8 cellular contexts compared by ENCODE assay signal in genomic region chr18:48832961-48833700, GRCh38.
A peak's percentile ranks its signal among the peaks of the same experiment; 100 is the strongest.
DNase-seq lines count a peak whose midpoint lies in the region; ATAC-seq, FAIRE-seq and TF ChIP-seq lines count a peak whose summit lies in the region.

No MANE protein-coding gene starts in this region.

- peaks cover 7% of the 10 kb centered on the region for H3K36me3 Mint-ChIP-seq in astrocyte (ENCODE audit: low read depth, unreplicated experiment)

- no peak for TF ChIP-seq POLR2A in prostate gland (IDR thresholded peaks at IDR 0.05)

- 66% methylated on average over 15 of the region's 15 CpGs for WGBS in prostate gland

- H3K9me3 ChIP-seq in OCI-LY1 (ENCODE audit: low read length): no peaks in the 10 kb centered on the region
- H3K9me3 ChIP-seq in astrocyte (ENCODE audit: insufficient read depth, low read depth, low read length): no peaks in the 10 kb centered on the region
- H3K9me3 ChIP-seq in prostate gland: no peaks in the 10 kb centered on the region

- peak overlapping the region; percentile 29; the same call in 1 of the 2 replicates for H3K9ac ChIP-seq in OCI-LY1 (ENCODE audit: low read length)
- peak overlapping the region; percentile 63 for H3K9ac ChIP-seq in astrocyte (ENCODE audit: low read length)

- H3K4me1 ChIP-seq in OCI-LY1 (ENCODE audit: insufficient read depth, low read length, severe bottlenecking): peaks cover 27% of the 10 kb centered on the region
- peaks cover 57% of the 10 kb centered on the region for H3K4me1 ChIP-seq in astrocyte (ENCODE audit: insufficient read depth, low read length)
- H3K4me1 ChIP-seq in prostate gland (replicated peaks): peaks cover 8% of the 10 kb centered on the region

- peaks cover 77% of the 10 kb centered on the region for H3K4me1 Mint-ChIP-seq in astrocyte (ENCODE audit: low read depth, unreplicated experiment)

- ATAC-seq in GM19351 (IDR thresholded peaks at IDR 0.05; ENCODE audit: unreplicated experiment): no peak

- H3K9me2 ChIP-seq in OCI-LY1 (ENCODE audit: low read depth, low read length): no peaks in the 10 kb centered on the region

- H3K27me3 ChIP-seq in OCI-LY1 (ENCODE audit: insufficient read depth, low read length) (no peaks in the 10 kb centered on the region), astrocyte (ENCODE audit: insufficient read depth, low read length) (no peaks in the 10 kb centered on the region), prostate gland (replicated peaks; ENCODE audit: insufficient read depth) (no peaks in the 10 kb centered on the region)

- no peaks in the 10 kb centered on the region for H3K9me3 Mint-ChIP-seq in astrocyte (ENCODE audit: unreplicated experiment)

- intact Hi-C loops in prostate gland (cut with DNase I): loop anchor here (5.0 kb wide), 1 partner anchor 51 kb away; no protein-coding TSS in a partner anchor

- no peak overlapping the region for H2AFZ ChIP-seq in OCI-LY1 (ENCODE audit: low read length)
- no peak overlapping the region for H2AFZ ChIP-seq in astrocyte (ENCODE audit: low read depth, low read length)

- H3K4me3 Mint-ChIP-seq in astrocyte (ENCODE audit: unreplicated experiment): peak overlapping the region; percentile 28

- no peak for TF ChIP-seq CTCF in OCI-LY1 (IDR thresholded peaks at IDR 0.05; ENCODE audit: low read length)
- no peak for TF ChIP-seq CTCF in astrocyte (IDR thresholded peaks at IDR 0.05; ENCODE audit: insufficient read depth, low read depth, low read length)
- no peak for TF ChIP-seq CTCF in prostate gland (IDR thresholded peaks at IDR 0.05)

- H4K20me1 ChIP-seq in OCI-LY1 (ENCODE audit: insufficient read depth, low read length) (no peaks in the 10 kb centered on the region), astrocyte (ENCODE audit: insufficient read depth, low read length) (no peaks in the 10 kb centered on the region)

- H3K27ac Mint-ChIP-seq in astrocyte (ENCODE audit: unreplicated experiment): peak overlapping the region; percentile 92

- H3K79me2 ChIP-seq in OCI-LY1 (ENCODE audit: insufficient read depth, low read length) (no peaks in the 10 kb centered on the region), astrocyte (ENCODE audit: insufficient read depth, low read length) (peaks cover 9% of the 10 kb centered on the region)

- no peaks in the 10 kb centered on the region for H3F3A ChIP-seq in OCI-LY1 (ENCODE audit: insufficient read depth, low read length)

- H3K4me3 ChIP-seq in OCI-LY1 (ENCODE audit: low read depth, low read length, poor library complexity, severe bottlenecking) (peak overlapping the region; percentile 8), astrocyte (ENCODE audit: insufficient read depth, low read depth, low read length) (peak overlapping the region; percentile 44), prostate gland (no peak overlapping the region)

- peak; percentile 7 for DNase-seq in activated CD4-positive, alpha-beta T cell treated with anti-CD3 and anti-CD28 coated beads for 1 hour
- DNase-seq in activated CD4-positive, alpha-beta T cell treated with anti-CD3 and anti-CD28 coated beads, Interleukin-2, amount 50 U/mL, for 1 hour: no peak
- DNase-seq in astrocyte (ENCODE audit: low read depth): peak; percentile 94
- peak; percentile 67 for DNase-seq in left kidney (ENCODE audit: low read depth, low spot score)
- DNase-seq in urothelium cell line (ENCODE audit: low spot score): peak; percentile 87
- no peak for DNase-seq in prostate gland (ENCODE audit: low spot score)

- H3K36me3 ChIP-seq in OCI-LY1 (ENCODE audit: insufficient read depth, low read length): no peaks in the 10 kb centered on the region
- H3K36me3 ChIP-seq in astrocyte (ENCODE audit: insufficient read depth, low read length): no peaks in the 10 kb centered on the region
- no peaks in the 10 kb centered on the region for H3K36me3 ChIP-seq in prostate gland

- H3K27me3 Mint-ChIP-seq in astrocyte (ENCODE audit: low read depth, unreplicated experiment): no peaks in the 10 kb centered on the region

- FAIRE-seq in astrocyte (lab: Jason Lieb, UNC) (peak; percentile 72), urothelium cell line (lab: Jason Lieb, UNC) (no peak)

- H3K27ac ChIP-seq in OCI-LY1 (ENCODE audit: low read depth, low read length, poor library complexity, severe bottlenecking): no peak overlapping the region
- peak overlapping the region; percentile 56 for H3K27ac ChIP-seq in astrocyte (ENCODE audit: low read depth, low read length)
- H3K27ac ChIP-seq in prostate gland: no peak overlapping the region

- H3K4me2 ChIP-seq in OCI-LY1 (ENCODE audit: low read length) (peak overlapping the region; percentile 36; the same call in 1 of the 2 replicates), astrocyte (ENCODE audit: low read length) (peak overlapping the region; percentile 81)

Comparison
In these comparisons a context has a peak if more than half of its experiments do, and no peak if none do; other contexts are left out.
1. DNase-seq: peak in activated CD4-positive, alpha-beta T cell treated with anti-CD3 and anti-CD28 coated beads for 1 hour (single experiment), astrocyte (single experiment), left kidney (single experiment) and urothelium cell line (single experiment); none in activated CD4-positive, alpha-beta T cell treated with anti-CD3 and anti-CD28 coated beads, Interleukin-2, amount 50 U/mL, for 1 hour (single experiment) and prostate gland (single experiment).
2. H3K4me3 ChIP-seq: peak in OCI-LY1 (single experiment) and astrocyte (single experiment); none in prostate gland (0 of 2).